8 cellular contexts compared by ENCODE assay signal in genomic region chr2:46298272-46298521, GRCh38. TPM values are rescaled to one million over a fixed set of nuclear protein-coding genes. Genes with fewer than 3 reads are reported as not detected.
DNase-seq lines count a peak whose midpoint lies in the region; ATAC-seq and TF ChIP-seq lines count a peak whose summit lies in the region.

No MANE protein-coding gene starts in this region.

- no peaks in the 10 kb centered on the region for H3K9me3 Mint-ChIP-seq in stimulated activated naive CD8-positive, alpha-beta T cell treated with anti-CD3 and anti-CD28 coated beads, Interleukin-15, amount 100 ng/mL, for 72 hours

- peaks cover 95% of the 10 kb centered on the region for H3K27me3 Mint-ChIP-seq in stimulated activated naive CD8-positive, alpha-beta T cell treated with anti-CD3 and anti-CD28 coated beads, Interleukin-15, amount 100 ng/mL, for 72 hours

- H3K36me3 ChIP-seq in KMS-11 (ENCODE audit: insufficient read depth): no peaks in the 10 kb centered on the region
- no peaks in the 10 kb centered on the region for H3K36me3 ChIP-seq in left lung

- no peak for TF ChIP-seq CTCF in KMS-11 (conservative IDR thresholded peaks at IDR 0.05; ENCODE audit: low read depth, low read length)
- no peak for TF ChIP-seq CTCF in left lung (IDR thresholded peaks at IDR 0.05)

- intact Hi-C loops in left lung (cut with DNase I): loop anchor here in 1 of 2 donors (10.0 kb wide), 1 partner anchor 283 kb away; no protein-coding TSS in a partner anchor

- H4K20me1 ChIP-seq in KMS-11 (ENCODE audit: insufficient read depth): no peaks in the 10 kb centered on the region

- H3K4me1 ChIP-seq in KMS-11 (ENCODE audit: low read depth, poor library complexity, severe bottlenecking) (no peaks in the 10 kb centered on the region), left lung (peaks cover 16 to 38% of the 10 kb centered on the region in 2 donors)

- H3K4me3 ChIP-seq in KMS-11 (IDR thresholded peaks at IDR 0.05; ENCODE audit: insufficient read depth, low read depth, low read length): no peak overlapping the region
- H3K4me3 ChIP-seq in left lung: peak overlapping the region; percentile 79 to 93

- H3K4me1 Mint-ChIP-seq in stimulated activated naive CD8-positive, alpha-beta T cell treated with anti-CD3 and anti-CD28 coated beads, Interleukin-15, amount 100 ng/mL, for 72 hours: peaks cover 25% of the 10 kb centered on the region

- H3K27me3 ChIP-seq in KMS-11 (ENCODE audit: insufficient read depth, low read depth): peaks cover 12% of the 10 kb centered on the region
- H3K27me3 ChIP-seq in left lung: peaks cover 0 to 57% of the 10 kb centered on the region in 2 donors

- peak overlapping the region; percentile 99; the same call in 1 of the 2 replicates for H2AFZ ChIP-seq in KMS-11 (ENCODE audit: low read depth)

- H3K79me2 ChIP-seq in KMS-11 (ENCODE audit: insufficient read depth, low read depth): no peaks in the 10 kb centered on the region

- H3K4me3 Mint-ChIP-seq in stimulated activated naive CD8-positive, alpha-beta T cell treated with anti-CD3 and anti-CD28 coated beads, Interleukin-15, amount 100 ng/mL, for 72 hours: peak overlapping the region; percentile 91 to 93

- peak overlapping the region; percentile 99 for H3K4me2 ChIP-seq in KMS-11

- H3K27ac ChIP-seq in KMS-11: no peak overlapping the region
- peak overlapping the region; percentile 91 to 97 for H3K27ac ChIP-seq in left lung

- no peaks in the 10 kb centered on the region for H3K9me3 ChIP-seq in left lung

- ATAC-seq in left lung (no peak), GM18498 (IDR thresholded peaks at IDR 0.05; ENCODE audit: unreplicated experiment) (no peak)
- no peak for ATAC-seq in stimulated activated naive CD8-positive, alpha-beta T cell treated with anti-CD3 and anti-CD28 coated beads, Interleukin-15, amount 100 ng/mL, for 72 hours

- peak overlapping the region; percentile 63 to 92 for H3K27ac Mint-ChIP-seq in stimulated activated naive CD8-positive, alpha-beta T cell treated with anti-CD3 and anti-CD28 coated beads, Interleukin-15, amount 100 ng/mL, for 72 hours

- no peak overlapping the region for H3K9ac ChIP-seq in KMS-11

- DNase-seq in astrocyte of the hippocampus (ENCODE audit: low read depth, low spot score): peak; percentile 54
- no peak for DNase-seq in left lung
- DNase-seq in stimulated activated naive CD8-positive, alpha-beta T cell treated with anti-CD3 and anti-CD28 coated beads, Interleukin-15, amount 100 ng/mL, for 72 hours: no peak
- DNase-seq in NCI-H1105 treated with DMSO at 0.1 percent for 48 hours (lab: John Stamatoyannopoulos, UW): no peak
- no peak for DNase-seq in DMS53 treated with DMSO at 0.1 percent for 48 hours (lab: John Stamatoyannopoulos, UW; ENCODE audit: unreplicated experiment)
- DNase-seq in NCI-H345 treated with DMSO at 0.1 percent for 48 hours (lab: John Stamatoyannopoulos, UW; ENCODE audit: unreplicated experiment): no peak

RNA-seq across cellular contexts. Expression of gene EPAS1, which starts 1.0 kb away (rescaled TPM):
- 100 to 1,000 TPM; 590 to 962 TPM for total RNA-seq in left lung
